29 cellular contexts compared by ENCODE assay signal in the genomic region with DNA sequence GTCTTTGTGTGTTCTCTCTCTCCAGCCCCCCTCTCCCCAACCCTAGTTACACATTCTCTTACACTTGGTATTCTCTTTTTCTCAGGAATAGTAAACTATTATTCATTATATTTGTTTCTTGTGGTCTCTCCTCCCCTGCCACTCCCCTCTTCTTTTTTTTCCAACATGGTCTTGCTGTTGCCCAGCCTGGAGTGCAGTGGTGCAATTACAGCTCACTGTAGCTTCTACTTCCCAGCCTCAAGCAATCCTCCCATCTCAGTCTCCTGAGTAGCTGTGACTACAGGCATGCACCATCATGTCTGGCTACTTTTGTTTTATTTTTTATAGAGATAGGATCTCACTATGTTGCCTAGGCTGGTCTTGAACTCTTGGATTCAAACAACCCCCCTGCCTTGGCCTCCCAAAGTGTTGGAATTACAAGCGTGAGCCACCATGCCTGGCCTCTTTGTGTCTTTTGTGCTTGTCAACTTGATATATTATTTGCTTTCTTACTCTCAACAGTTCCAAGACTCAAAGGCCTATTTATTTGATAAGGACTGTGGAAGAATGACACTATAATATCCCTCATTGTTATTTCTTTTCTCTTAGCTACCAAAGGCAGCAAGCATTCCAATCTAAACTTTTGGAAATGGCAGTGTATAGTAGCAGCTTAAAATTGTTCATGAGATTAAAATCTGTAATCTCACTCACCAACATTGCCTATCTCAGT.
DNase-seq lines count a peak whose midpoint lies in the region; ATAC-seq and TF ChIP-seq lines count a peak whose summit lies in the region.
"Had no signal": no experiment of that assay in that cellular context is flagged by ENCODE, and none has a peak within 500 bp of the region (broad histone marks: within the 10 kb centered on the region; RNA-seq: fewer than 3 reads in every experiment).

No MANE protein-coding gene starts in this region.

- H3K9me3 ChIP-seq in cardiac muscle cell (ENCODE audit: low read depth) (no peaks in the 10 kb centered on the region), heart right ventricle (no peaks in the 10 kb centered on the region), osteoblast (ENCODE audit: low read depth, low read length) (no peaks in the 10 kb centered on the region), vagina (no peaks in the 10 kb centered on the region)
- H3K9me3 ChIP-seq: esophagus squamous epithelium, gastroesophageal sphincter, neutrophil, SJCRH30 had no signal

- DNase-seq in cardiac muscle cell (ENCODE audit: low read depth in 1 of 2, low spot score in 1 of 2) (no peak), heart right ventricle (no peak), epithelial cell of prostate (ENCODE audit: low read depth, low spot score) (peak; percentile 5), osteoblast (ENCODE audit: insufficient read length, low spot score, missing footprints) (no peak), vagina (ENCODE audit: extremely low spot score in 2 of 2) (no peak), 8988T (no peak)
- DNase-seq in stimulated activated effector memory CD8-positive, alpha-beta T cell treated with anti-CD3 and anti-CD28 coated beads, Interleukin-12 subunit alpha, Interleukin-12 subunit beta, amount 100 ng/mL, for 72 hours (ENCODE audit: low spot score in 2 of 2), result no peak
- DNase-seq: activated CD8-positive, alpha-beta memory T cell treated with anti-CD3 and anti-CD28 coated beads for 24 hours; activated naive CD4-positive, alpha-beta T cell; brain microvascular endothelial cell; COR-L47; DMS79 treated with DMSO at 0.1 percent for 48 hours; effector memory CD4-positive, alpha-beta T cell; esophagus squamous epithelium; hippocampal formation; immature natural killer cell; mesenchymal stem cell; NCI-H1417 treated with DMSO at 0.1 percent for 48 hours; NCI-H748 treated with DMSO at 0.1 percent for 48 hours; SJCRH30; stimulated activated CD8-positive, alpha-beta memory T cell treated with anti-CD3 and anti-CD28 coated beads, Interleukin-4, amount 100 ng/mL, for 48 hours; trophoblast cell had no signal

- no peak overlapping the region for H3K4me3 ChIP-seq in cardiac muscle cell
- no peak overlapping the region for H3K4me3 ChIP-seq in heart right ventricle
- H3K4me3 ChIP-seq in osteoblast (ENCODE audit: insufficient read depth, low read length), result no peak overlapping the region
- H3K4me3 ChIP-seq in vagina, result no peak overlapping the region
- H3K4me3 ChIP-seq: coronary artery, esophagus squamous epithelium, gastroesophageal sphincter, SJCRH30 had no signal

- intact Hi-C loops in heart right ventricle (cut with DNase I), result no loop called here
- intact Hi-C loops in vagina (cut with DNase I), result no loop called here

- TF ChIP-seq CTCF in cardiac muscle cell (IDR thresholded peaks at IDR 0.05; ENCODE audit: low read depth, low read length), result no peak
- no peak for TF ChIP-seq CTCF in heart right ventricle (IDR thresholded peaks at IDR 0.05)
- TF ChIP-seq CTCF in osteoblast (IDR thresholded peaks at IDR 0.05; ENCODE audit: extremely low read depth, low read depth, low read length), result no peak
- TF ChIP-seq CTCF in vagina (IDR thresholded peaks at IDR 0.05), result no peak

- H3K4me1 ChIP-seq in cardiac muscle cell (ENCODE audit: low read depth), result peaks cover 4% of the 10 kb centered on the region
- H3K4me1 ChIP-seq in heart right ventricle, result peaks cover 0 to 18% (median 0%) of the 10 kb centered on the region in 9 donors
- H3K4me1 ChIP-seq in osteoblast (ENCODE audit: insufficient read depth, low read length), result no peaks in the 10 kb centered on the region
- peaks cover 18% of the 10 kb centered on the region for H3K4me1 ChIP-seq in vagina
- H3K4me1 ChIP-seq: esophagus squamous epithelium, SJCRH30 had no signal

- no peak overlapping the region for H3K4me2 ChIP-seq in osteoblast (ENCODE audit: insufficient read depth, low read length)
- H3K4me2 ChIP-seq: KMS-11 had no signal

- no peaks in the 10 kb centered on the region for H3K27me3 Mint-ChIP-seq in activated T-helper 17 cell treated with anti-CD3 and anti-CD28 coated beads, Interleukin-2, amount 50 U/mL, for 72 hours

- peak overlapping the region; percentile 39 for H3K27ac Mint-ChIP-seq in activated T-helper 17 cell treated with anti-CD3 and anti-CD28 coated beads, Interleukin-2, amount 50 U/mL, for 72 hours
- H3K27ac Mint-ChIP-seq in stimulated activated effector memory CD8-positive, alpha-beta T cell treated with anti-CD3 and anti-CD28 coated beads, Interleukin-12 subunit alpha, Interleukin-12 subunit beta, amount 100 ng/mL, for 72 hours, result peak overlapping the region; percentile 41
- H3K27ac Mint-ChIP-seq: immature natural killer cell had no signal

- no peaks in the 10 kb centered on the region for H3K9me3 Mint-ChIP-seq in activated T-helper 17 cell treated with anti-CD3 and anti-CD28 coated beads, Interleukin-2, amount 50 U/mL, for 72 hours
- H3K9me3 Mint-ChIP-seq in stimulated activated effector memory CD8-positive, alpha-beta T cell treated with anti-CD3 and anti-CD28 coated beads, Interleukin-12 subunit alpha, Interleukin-12 subunit beta, amount 100 ng/mL, for 72 hours, result no peaks in the 10 kb centered on the region
- H3K9me3 Mint-ChIP-seq: immature natural killer cell had no signal

- H3K27me3 ChIP-seq in cardiac muscle cell (no peaks in the 10 kb centered on the region), heart right ventricle (no peaks in the 10 kb centered on the region), osteoblast (ENCODE audit: insufficient read depth, low read length) (no peaks in the 10 kb centered on the region), vagina (no peaks in the 10 kb centered on the region)
- H3K27me3 ChIP-seq: brain microvascular endothelial cell, esophagus squamous epithelium, gastroesophageal sphincter, neutrophil, SJCRH30 had no signal

- H3K36me3 Mint-ChIP-seq in activated T-helper 17 cell treated with anti-CD3 and anti-CD28 coated beads, Interleukin-2, amount 50 U/mL, for 72 hours (ENCODE audit: low read depth), result peaks cover 28% of the 10 kb centered on the region
- peaks cover 43% of the 10 kb centered on the region for H3K36me3 Mint-ChIP-seq in stimulated activated effector memory CD8-positive, alpha-beta T cell treated with anti-CD3 and anti-CD28 coated beads, Interleukin-12 subunit alpha, Interleukin-12 subunit beta, amount 100 ng/mL, for 72 hours

- peaks cover 14% of the 10 kb centered on the region for H3K4me1 Mint-ChIP-seq in activated T-helper 17 cell treated with anti-CD3 and anti-CD28 coated beads, Interleukin-2, amount 50 U/mL, for 72 hours
- peaks cover 11% of the 10 kb centered on the region for H3K4me1 Mint-ChIP-seq in stimulated activated effector memory CD8-positive, alpha-beta T cell treated with anti-CD3 and anti-CD28 coated beads, Interleukin-12 subunit alpha, Interleukin-12 subunit beta, amount 100 ng/mL, for 72 hours

- H2AFZ ChIP-seq in osteoblast (ENCODE audit: low read length), result no peak overlapping the region

- peaks cover 3% of the 10 kb centered on the region for H4K20me1 ChIP-seq in osteoblast (ENCODE audit: insufficient read depth, low read length)

- H3K4me3 Mint-ChIP-seq in activated T-helper 17 cell treated with anti-CD3 and anti-CD28 coated beads, Interleukin-2, amount 50 U/mL, for 72 hours, result no peak overlapping the region
- H3K4me3 Mint-ChIP-seq in stimulated activated effector memory CD8-positive, alpha-beta T cell treated with anti-CD3 and anti-CD28 coated beads, Interleukin-12 subunit alpha, Interleukin-12 subunit beta, amount 100 ng/mL, for 72 hours, result no peak overlapping the region
- H3K4me3 Mint-ChIP-seq: immature natural killer cell had no signal

- peaks cover 75% of the 10 kb centered on the region for H3K79me2 ChIP-seq in osteoblast (ENCODE audit: insufficient read depth, low read length)

- WGBS in heart right ventricle, 2 donors, result 86 to 96% methylated on average over 1 of the region's 1 CpG

- H3K36me3 ChIP-seq in cardiac muscle cell (peaks cover 3% of the 10 kb centered on the region), heart right ventricle (peaks cover 0 to 14% (median 6%) of the 10 kb centered on the region in 9 donors), osteoblast (ENCODE audit: insufficient read depth, low read length) (peaks cover 1% of the 10 kb centered on the region), vagina (no peaks in the 10 kb centered on the region)
- H3K36me3 ChIP-seq: brain microvascular endothelial cell, gastroesophageal sphincter, SJCRH30 had no signal

- H3K27ac ChIP-seq in cardiac muscle cell (peak overlapping the region; percentile 15), heart right ventricle (no peak overlapping the region), epithelial cell of prostate (peak overlapping the region; percentile 5), osteoblast (ENCODE audit: low read depth, low read length) (no peak overlapping the region), vagina (no peak overlapping the region)
- H3K27ac ChIP-seq: brain microvascular endothelial cell, coronary artery, esophagus squamous epithelium, gastroesophageal sphincter, KMS-11, neutrophil, SJCRH30 had no signal

- ATAC-seq in heart right ventricle, result no peak
- ATAC-seq in activated T-helper 17 cell treated with anti-CD3 and anti-CD28 coated beads, Interleukin-2, amount 50 U/mL, for 72 hours (replicated peaks), result peak; percentile 21
- ATAC-seq in stimulated activated effector memory CD8-positive, alpha-beta T cell treated with anti-CD3 and anti-CD28 coated beads, Interleukin-12 subunit alpha, Interleukin-12 subunit beta, amount 100 ng/mL, for 72 hours, result no peak
- ATAC-seq: activated CD4-positive, CD25-positive, alpha-beta regulatory T cell treated with anti-CD3 and anti-CD28 coated beads, Interleukin-2, amount 50 U/mL, for 24 hours; gastroesophageal sphincter; left lobe of liver had no signal

- no peak for TF ChIP-seq POLR2A in vagina (IDR thresholded peaks at IDR 0.05)

Comparison
In these comparisons a context has a peak if more than half of its experiments do, and no peak if none do; other contexts are left out.
1. H3K27ac ChIP-seq: peak in cardiac muscle cell (single experiment) and epithelial cell of prostate (single experiment); none in heart right ventricle (0 of 10), osteoblast (single experiment) and vagina (single experiment).